Comparison of ENCODE assay signal across 12 cellular contexts in genomic region chr1:67816506-67816905, GRCh38. TPM values are rescaled to one million over a fixed set of nuclear protein-coding genes. Genes with fewer than 3 reads are reported as not detected.
"Had no signal": no experiment of that assay in that cellular context is flagged by ENCODE, and none has a peak within 500 bp of the region (broad histone marks: within the 10 kb centered on the region; RNA-seq: fewer than 3 reads in every experiment).

No MANE protein-coding gene starts in this region.

- H3K27me3 ChIP-seq: gastrocnemius medialis, ovary had no signal

- FAIRE-seq: endothelial cell of umbilical vein had no signal

- H3K9me3 ChIP-seq: gastrocnemius medialis, ovary had no signal

- H3K27ac ChIP-seq: gastrocnemius medialis, ovary had no signal

- H3K4me3 ChIP-seq: gastrocnemius medialis, ovary, skin epidermis had no signal

- DNase-seq: activated CD4-positive, alpha-beta memory T cell treated with anti-CD3 and anti-CD28 coated beads, Interleukin-2, amount 10 ng/mL, durations not matched to agents 7 days and 5 days; activated CD4-positive, alpha-beta T cell treated with anti-CD3 and anti-CD28 coated beads for 36 hours; activated naive CD8-positive, alpha-beta T cell treated with anti-CD3 and anti-CD28 coated beads, Interleukin-2, amount 10 ng/mL, durations not matched to agents 7 days and 5 days; activated T-cell treated with anti-CD3 and anti-CD28 coated beads, Interleukin-2, amount 50 U/mL, for 48 hours; effector CD4-positive, alpha-beta T cell; gastrocnemius medialis; hippocampal formation; ovary; retina; T-helper 9 cell had no signal

- H3K36me3 ChIP-seq: gastrocnemius medialis, ovary had no signal

- ATAC-seq: activated CD4-positive, alpha-beta T cell treated with anti-CD3 and anti-CD28 coated beads for 36 hours; gastrocnemius medialis had no signal

RNA-seq across cellular contexts. Expression of gene GNG12, which starts 16.8 kb away (rescaled TPM):
- total RNA-seq: activated naive CD8-positive, alpha-beta T cell treated with anti-CD3 and anti-CD28 coated beads, Interleukin-2, amount 10 ng/mL, durations not matched to agents 7 days and 5 days had no signal
